In the genomic region with DNA sequence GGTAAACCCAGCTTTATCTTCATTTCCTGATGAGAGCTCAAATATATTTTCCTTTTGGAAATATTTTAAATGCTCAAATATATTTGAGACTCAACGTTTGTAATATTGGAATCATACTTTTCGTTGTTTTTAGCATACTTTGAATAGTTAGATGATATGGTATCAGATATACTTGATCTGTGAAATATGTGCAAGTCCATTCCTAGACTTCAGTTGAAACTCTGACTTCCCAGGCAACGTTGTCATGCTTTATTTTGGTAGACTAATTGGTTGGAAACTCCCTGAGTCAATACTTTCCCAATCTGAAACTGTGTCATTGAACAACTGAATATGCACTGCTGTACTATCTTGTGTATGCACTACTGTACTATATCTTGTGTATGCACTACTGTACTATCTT, we compare ENCODE assay signal across 24 cellular contexts.
"Had no signal": no experiment of that assay in that cellular context is flagged by ENCODE, and none has a peak within 500 bp of the region (broad histone marks: within the 10 kb centered on the region; RNA-seq: fewer than 3 reads in every experiment).

No MANE protein-coding gene starts in this region.

- H3K27ac ChIP-seq: VCaP had no signal

- H3K27me3 Mint-ChIP-seq: activated CD4-positive, alpha-beta memory T cell treated with anti-CD3 and anti-CD28 coated beads for 36 hours; central memory CD8-positive, alpha-beta T cell had no signal

- H3K27ac Mint-ChIP-seq: activated CD4-positive, alpha-beta memory T cell treated with anti-CD3 and anti-CD28 coated beads for 36 hours; activated CD4-positive, alpha-beta T cell treated with anti-CD3 and anti-CD28 coated beads, Interleukin-2, amount 10 ng/mL, durations not matched to agents 7 days and 5 days; activated naive CD4-positive, alpha-beta T cell treated with anti-CD3 and anti-CD28 coated beads, Interleukin-2, amount 50 U/mL, for 72 hours had no signal

- ATAC-seq: activated naive CD4-positive, alpha-beta T cell treated with anti-CD3 and anti-CD28 coated beads, Interleukin-2, amount 50 U/mL, for 72 hours; activated T-cell treated with anti-CD3 and anti-CD28 coated beads, Interleukin-2, amount 50 U/mL, for 4 hours had no signal

- H3K4me1 Mint-ChIP-seq: activated CD4-positive, alpha-beta T cell treated with anti-CD3 and anti-CD28 coated beads, Interleukin-2, amount 10 ng/mL, durations not matched to agents 7 days and 5 days; central memory CD8-positive, alpha-beta T cell had no signal

- H3K9me3 Mint-ChIP-seq: activated CD4-positive, alpha-beta memory T cell treated with anti-CD3 and anti-CD28 coated beads for 36 hours; activated CD4-positive, alpha-beta T cell treated with anti-CD3 and anti-CD28 coated beads, Interleukin-2, amount 10 ng/mL, durations not matched to agents 7 days and 5 days; activated T-cell treated with anti-CD3 and anti-CD28 coated beads, Interleukin-2, amount 50 U/mL, for 4 hours had no signal

- H3K36me3 Mint-ChIP-seq: activated CD4-positive, alpha-beta memory T cell treated with anti-CD3 and anti-CD28 coated beads for 36 hours; activated naive CD4-positive, alpha-beta T cell treated with anti-CD3 and anti-CD28 coated beads, Interleukin-2, amount 50 U/mL, for 72 hours had no signal

- DNase-seq: activated CD4-positive, alpha-beta memory T cell treated with anti-CD3 and anti-CD28 coated beads for 36 hours; activated CD4-positive, alpha-beta T cell treated with anti-CD3 and anti-CD28 coated beads, Interleukin-2, amount 10 ng/mL, durations not matched to agents 7 days and 5 days; activated CD4-positive, CD25-positive, alpha-beta regulatory T cell; activated CD8-positive, alpha-beta memory T cell treated with anti-CD3 and anti-CD28 coated beads for 24 hours; activated effector memory CD4-positive, alpha-beta T cell treated with anti-CD3 and anti-CD28 coated beads, Interleukin-2, amount 50 U/mL, for 16 hours; activated naive CD4-positive, alpha-beta T cell treated with Interleukin-2 at 50 U/mL for 16 hours; activated T-cell treated with anti-CD3 and anti-CD28 coated beads, Interleukin-2, amount 50 U/mL, for 4 hours; Kasumi-1; KBM-7; NCI-H1092; NCI-H1417 treated with DMSO at 0.1 percent for 48 hours; NCI-H1694; NCI-H2029; NCI-H2107; NCI-H2171 treated with DMSO at 0.1 percent for 48 hours; NCI-H345; NCI-H510A; NCI-H526 treated with DMSO at 0.1 percent for 48 hours; NCI-H82; SIG-M5; T-helper 1 cell had no signal

- H3K4me3 Mint-ChIP-seq: activated CD4-positive, alpha-beta memory T cell treated with anti-CD3 and anti-CD28 coated beads for 36 hours; activated CD4-positive, alpha-beta T cell treated with anti-CD3 and anti-CD28 coated beads, Interleukin-2, amount 10 ng/mL, durations not matched to agents 7 days and 5 days; activated T-cell treated with anti-CD3 and anti-CD28 coated beads, Interleukin-2, amount 50 U/mL, for 4 hours; central memory CD8-positive, alpha-beta T cell had no signal
